ENCODE assay signal across 14 cellular contexts in genomic region chr14:105499256-105500035, GRCh38. TPM values are rescaled to one million over a fixed set of nuclear protein-coding genes. Genes with fewer than 3 reads are reported as not detected.
A peak's percentile ranks its signal among the peaks of the same experiment; 100 is the strongest.
DNase-seq lines count a peak whose midpoint lies in the region; ATAC-seq, FAIRE-seq and TF ChIP-seq lines count a peak whose summit lies in the region.
"Had no signal": no experiment of that assay in that cellular context is flagged by ENCODE, and none has a peak within 500 bp of the region (broad histone marks: within the 10 kb centered on the region; RNA-seq: fewer than 3 reads in every experiment).

No MANE protein-coding gene starts in this region.

- WGBS in SK-N-SH (ENCODE audit: low lambda C conversion rate) = 100% methylated on average over 2 of the region's 27 CpGs

- ATAC-seq in SK-N-SH treated with all-trans-retinoic acid at 6 μM for 48 hours = no peak
- ATAC-seq in stimulated activated naive B cell treated with anti-CD40 and anti-IgM and Interleukin-4, amounts not matched to agents 10 μg/mL and 1 μg/mL and 100 μg/mL, for 72 hours (replicated peaks) = no peak
- ATAC-seq in GM18868 (IDR thresholded peaks at IDR 0.05; ENCODE audit: unreplicated experiment) = no peak

- no peak overlapping the region for H3K27ac ChIP-seq in SK-N-SH (ENCODE audit: low read depth in 2 of 2, low read length in 1 of 2)
- peak overlapping the region; percentile 99 for H3K27ac ChIP-seq in angular gyrus (ENCODE audit: low read depth, low read length)
- H3K27ac ChIP-seq in kidney (ENCODE audit: low read depth in 2 of 2, low read length in 2 of 2) = no peak overlapping the region
- H3K27ac ChIP-seq: thoracic aorta had no signal

- TF ChIP-seq EP300 in SK-N-SH (IDR thresholded peaks at IDR 0.05; ENCODE audit: borderline replicate concordance in 1 of 2, low read depth in 1 of 2, low read length in 1 of 2) = no peak

- H3K27me3 Mint-ChIP-seq in stimulated activated naive B cell treated with anti-CD40 and anti-IgM and Interleukin-4, amounts not matched to agents 10 μg/mL and 1 μg/mL and 100 μg/mL, for 72 hours = peaks cover 8 to 11% of the 10 kb centered on the region in 2 donors

- no peak overlapping the region for H3K9ac ChIP-seq in SK-N-SH
- no peak overlapping the region for H3K9ac ChIP-seq in kidney (ENCODE audit: low read length in 2 of 2)

- H3K4me3 ChIP-seq in SK-N-SH (ENCODE audit: low read depth in 2 of 2, low read length in 1 of 2) (no peak overlapping the region), kidney (ENCODE audit: low read length in 2 of 2) (no peak overlapping the region)
- H3K4me3 ChIP-seq: thoracic aorta had no signal

- TF ChIP-seq RAD21 in SK-N-SH (IDR thresholded peaks at IDR 0.05; ENCODE audit: low read length) = no peak

- peak overlapping the region; percentile 47 for H3K27ac Mint-ChIP-seq in stimulated activated naive B cell treated with anti-CD40 and anti-IgM and Interleukin-4, amounts not matched to agents 10 μg/mL and 1 μg/mL and 100 μg/mL, for 72 hours

- no peaks in the 10 kb centered on the region for H3K79me2 ChIP-seq in SK-N-SH (ENCODE audit: insufficient read depth)

- H3K9me3 ChIP-seq in SK-N-SH = no peaks in the 10 kb centered on the region
- no peaks in the 10 kb centered on the region for H3K9me3 ChIP-seq in kidney (ENCODE audit: control insufficient read depth in 1 of 2, low read length in 2 of 2)
- H3K9me3 ChIP-seq: thoracic aorta had no signal

- H3K9me3 Mint-ChIP-seq in stimulated activated naive B cell treated with anti-CD40 and anti-IgM and Interleukin-4, amounts not matched to agents 10 μg/mL and 1 μg/mL and 100 μg/mL, for 72 hours = no peaks in the 10 kb centered on the region
- H3K9me3 Mint-ChIP-seq: T-helper 2 cell treated with Interferon-gamma antibody and Interleukin-4, amounts not matched to agents 5 μg/mL and 100 μg/mL, for 36 hours had no signal

- no peaks in the 10 kb centered on the region for H3K9me2 ChIP-seq in SK-N-SH

- no peaks in the 10 kb centered on the region for H3F3A ChIP-seq in SK-N-SH (replicated peaks; ENCODE audit: insufficient read depth)

- CTCF ChIA-PET in SK-N-SH (lab: Yijun Ruan, JAX) = interaction anchor here (0.6 to 1.4 kb wide), 3 partner anchors 8 to 18 kb away, joined by 4 to 5 read pairs (median 4); no protein-coding TSS in a partner anchor

- FAIRE-seq in kidney (lab: Jason Lieb, UNC) = no peak
- FAIRE-seq: A204.1 had no signal

- H3K36me3 Mint-ChIP-seq in stimulated activated naive B cell treated with anti-CD40 and anti-IgM and Interleukin-4, amounts not matched to agents 10 μg/mL and 1 μg/mL and 100 μg/mL, for 72 hours = peaks cover 13 to 16% of the 10 kb centered on the region in 2 donors

- peak; percentile 33 for DNase-seq in SK-N-SH
- DNase-seq in kidney = peak; percentile 69
- DNase-seq in stimulated activated naive B cell treated with anti-CD40 and anti-IgM and Interleukin-4, amounts not matched to agents 10 μg/mL and 1 μg/mL and 100 μg/mL, for 72 hours = no peak
- DNase-seq in MV-4-11 (lab: John Stamatoyannopoulos, UW) = no peak
- no peak for DNase-seq in stimulated activated CD4-positive, alpha-beta T cell treated with anti-CD3 and anti-CD28 coated beads, Interleukin-12 subunit alpha, Interleukin-12 subunit beta, amount 100 ng/mL, for 4 hours
- DNase-seq: effector memory CD4-positive, alpha-beta T cell; mesendoderm; NCI-H1930 had no signal

- peaks cover 0 to 3% of the 10 kb centered on the region in 2 experiments; a peak in 1 of 4 replicates for H3K4me1 ChIP-seq in SK-N-SH (ENCODE audit: control insufficient read depth in 1 of 2, insufficient read depth in 2 of 2, low read depth in 1 of 2, low read length in 1 of 2)
- H3K4me1 ChIP-seq in kidney (ENCODE audit: control insufficient read depth in 1 of 2, insufficient read depth in 1 of 2, low read depth in 1 of 2, low read length in 2 of 2) = no peaks in the 10 kb centered on the region

- intact Hi-C loops in kidney (cut with DNase I) = no loop called here

- POLR2A ChIA-PET in SK-N-SH (lab: Yijun Ruan, JAX) = interaction anchor here (0.8 kb wide), 1 partner anchor 18 kb away, joined by 3 read pairs; no protein-coding TSS in a partner anchor

- no peak for TF ChIP-seq CTCF in SK-N-SH (IDR thresholded peaks at IDR 0.05)
- no peak for TF ChIP-seq CTCF in kidney (IDR thresholded peaks at IDR 0.05; ENCODE audit: borderline replicate concordance, extremely low read depth, insufficient read depth)

- no peak overlapping the region for H3K4me2 ChIP-seq in SK-N-SH

- no peaks in the 10 kb centered on the region for H4K20me1 ChIP-seq in SK-N-SH (ENCODE audit: insufficient read depth)

- no peak overlapping the region for H3K4me3 Mint-ChIP-seq in stimulated activated naive B cell treated with anti-CD40 and anti-IgM and Interleukin-4, amounts not matched to agents 10 μg/mL and 1 μg/mL and 100 μg/mL, for 72 hours
- H3K4me3 Mint-ChIP-seq: T-helper 2 cell treated with Interferon-gamma antibody and Interleukin-4, amounts not matched to agents 5 μg/mL and 100 μg/mL, for 36 hours had no signal

- H3K36me3 ChIP-seq in SK-N-SH (replicated peaks in 1 of 2; ENCODE audit: control insufficient read depth in 1 of 2, insufficient read depth in 2 of 2, low read length in 1 of 2) = no peaks in the 10 kb centered on the region
- H3K36me3 ChIP-seq in kidney (ENCODE audit: control insufficient read depth in 1 of 2, insufficient read depth in 2 of 2, low read length in 2 of 2) = no peaks in the 10 kb centered on the region
- H3K36me3 ChIP-seq: thoracic aorta had no signal

- no peaks in the 10 kb centered on the region for H3K27me3 ChIP-seq in SK-N-SH (ENCODE audit: insufficient read depth)

- peaks cover 5 to 6% of the 10 kb centered on the region in 2 donors for H3K4me1 Mint-ChIP-seq in stimulated activated naive B cell treated with anti-CD40 and anti-IgM and Interleukin-4, amounts not matched to agents 10 μg/mL and 1 μg/mL and 100 μg/mL, for 72 hours

- no peak overlapping the region for H2AFZ ChIP-seq in SK-N-SH (ENCODE audit: low read depth)

TF ChIP-seq in SK-N-SH, 30 proteins besides CTCF, POLR2A, EP300 and RAD21 (continues in another document):
- TF ChIP-seq, protein P1, sequence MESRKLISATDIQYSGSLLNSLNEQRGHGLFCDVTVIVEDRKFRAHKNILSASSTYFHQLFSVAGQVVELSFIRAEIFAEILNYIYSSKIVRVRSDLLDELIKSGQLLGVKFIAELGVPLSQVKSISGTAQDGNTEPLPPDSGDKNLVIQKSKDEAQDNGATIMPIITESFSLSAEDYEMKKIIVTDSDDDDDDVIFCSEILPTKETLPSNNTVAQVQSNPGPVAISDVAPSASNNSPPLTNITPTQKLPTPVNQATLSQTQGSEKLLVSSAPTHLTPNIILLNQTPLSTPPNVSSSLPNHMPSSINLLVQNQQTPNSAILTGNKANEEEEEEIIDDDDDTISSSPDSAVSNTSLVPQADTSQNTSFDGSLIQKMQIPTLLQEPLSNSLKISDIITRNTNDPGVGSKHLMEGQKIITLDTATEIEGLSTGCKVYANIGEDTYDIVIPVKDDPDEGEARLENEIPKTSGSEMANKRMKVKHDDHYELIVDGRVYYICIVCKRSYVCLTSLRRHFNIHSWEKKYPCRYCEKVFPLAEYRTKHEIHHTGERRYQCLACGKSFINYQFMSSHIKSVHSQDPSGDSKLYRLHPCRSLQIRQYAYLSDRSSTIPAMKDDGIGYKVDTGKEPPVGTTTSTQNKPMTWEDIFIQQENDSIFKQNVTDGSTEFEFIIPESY (IDR thresholded peaks at IDR 0.05; ENCODE audit: borderline replicate concordance, low read depth) = no peak
- no peak for TF ChIP-seq ELF1 (IDR thresholded peaks at IDR 0.05)
- no peak for TF ChIP-seq JUND (IDR thresholded peaks at IDR 0.05)
- TF ChIP-seq EZH2phosphoT487 (IDR thresholded peaks at IDR 0.05; ENCODE audit: borderline replicate concordance, low read depth) = no peak
- no peak for TF ChIP-seq FOXJ3 (CRISPR knock-in tag; IDR thresholded peaks at IDR 0.05)

TF ChIP-seq in SK-N-SH treated with all-trans-retinoic acid at 6 μM for 48 hours, 23 proteins besides CTCF, POLR2A, EP300 and RAD21:
- TF ChIP-seq BACH2 (CRISPR knock-in tag; IDR thresholded peaks at IDR 0.05; ENCODE audit: borderline replicate concordance) (no peak), PPARA (CRISPR knock-in tag; IDR thresholded peaks at IDR 0.05; ENCODE audit: borderline replicate concordance) (no peak), PATZ1 (CRISPR knock-in tag; IDR thresholded peaks at IDR 0.05; ENCODE audit: borderline replicate concordance) (no peak), ZNF8 (CRISPR knock-in tag; IDR thresholded peaks at IDR 0.05) (no peak)
TF ChIP-seq in SK-N-SH treated with all-trans-retinoic acid at 6 μM for 48 hours: peak in this region for 0.

RNA-seq across cellular contexts. Expression of gene TEDC1, which starts 8.4 kb away (rescaled TPM):
- 10.9 and 13.4 TPM in 2 replicates for polyA plus RNA-seq in SK-N-SH (2012; rRNA removed)
- polyA plus RNA-seq in SK-N-SH (2012; cell fraction: cytosol; rRNA removed) = 4.4 and 7.2 TPM in 2 replicates
- 33.0 and 74.2 TPM in 2 replicates for polyA plus RNA-seq in SK-N-SH (2012; cell fraction: nucleus; rRNA removed)
- 13.2 TPM for total RNA-seq in kidney
- polyA plus RNA-seq in kidney (ENCODE audit: insufficient read depth, low read depth, low replicate concordance) = 6.9 TPM

RNA-seq across cellular contexts. Expression of gene CRIP1, which starts 12.8 kb away (rescaled TPM):
- polyA plus RNA-seq in SK-N-SH (2012; rRNA removed) = 0.68 and 0.72 TPM in 2 replicates
- 0.09 TPM in 1 of 2 replicates, not detected in the other for polyA plus RNA-seq in SK-N-SH (2012; cell fraction: cytosol; rRNA removed)
- polyA plus RNA-seq in SK-N-SH (2012; cell fraction: nucleus; rRNA removed) = 9.8 and 16.8 TPM in 2 replicates
- total RNA-seq in kidney = 381 TPM
- 272 TPM for polyA plus RNA-seq in kidney (ENCODE audit: insufficient read depth, low read depth, low replicate concordance)

RNA-seq across cellular contexts. Expression of gene CRIP2, which starts 24.8 kb away (rescaled TPM):
- 219 and 335 TPM in 2 replicates for polyA plus RNA-seq in SK-N-SH (2012; rRNA removed)
- 154 and 228 TPM in 2 replicates for polyA plus RNA-seq in SK-N-SH (2012; cell fraction: cytosol; rRNA removed)
- 326 and 608 TPM in 2 replicates for polyA plus RNA-seq in SK-N-SH (2012; cell fraction: nucleus; rRNA removed)
- 357 TPM for total RNA-seq in kidney
- 338 TPM for polyA plus RNA-seq in kidney (ENCODE audit: insufficient read depth, low read depth, low replicate concordance)

RNA-seq across cellular contexts. Expression of gene TMEM121, which starts 26.9 kb away (rescaled TPM):
- polyA plus RNA-seq in SK-N-SH (2012; rRNA removed) (7.2 and 9.1 TPM in 2 replicates), kidney (ENCODE audit: insufficient read depth, low read depth, low replicate concordance) (4.1 TPM)
- 2.1 and 5.7 TPM in 2 replicates for polyA plus RNA-seq in SK-N-SH (2012; cell fraction: cytosol; rRNA removed)
- polyA plus RNA-seq in SK-N-SH (2012; cell fraction: nucleus; rRNA removed) = 5.1 and 5.9 TPM in 2 replicates
- 3.1 TPM for total RNA-seq in kidney

Comparison
In these comparisons a context has a peak if more than half of its experiments do, and no peak if none do; other contexts are left out.
1. DNase-seq: peak in SK-N-SH (single experiment) and kidney (single experiment); none in stimulated activated naive B cell treated with anti-CD40 and anti-IgM and Interleukin-4, amounts not matched to agents 10 μg/mL and 1 μg/mL and 100 μg/mL, for 72 hours (single experiment), MV-4-11 (single experiment) and stimulated activated CD4-positive, alpha-beta T cell treated with anti-CD3 and anti-CD28 coated beads, Interleukin-12 subunit alpha, Interleukin-12 subunit beta, amount 100 ng/mL, for 4 hours (single experiment).
2. RNA of gene CRIP1, which starts 12.8 kb away (polyA plus RNA-seq): 272 TPM in kidney (single experiment); 0.09 to 16.8 TPM in SK-N-SH; every median in the first group is over 10 times any median in the second.